In the genomic region with DNA sequence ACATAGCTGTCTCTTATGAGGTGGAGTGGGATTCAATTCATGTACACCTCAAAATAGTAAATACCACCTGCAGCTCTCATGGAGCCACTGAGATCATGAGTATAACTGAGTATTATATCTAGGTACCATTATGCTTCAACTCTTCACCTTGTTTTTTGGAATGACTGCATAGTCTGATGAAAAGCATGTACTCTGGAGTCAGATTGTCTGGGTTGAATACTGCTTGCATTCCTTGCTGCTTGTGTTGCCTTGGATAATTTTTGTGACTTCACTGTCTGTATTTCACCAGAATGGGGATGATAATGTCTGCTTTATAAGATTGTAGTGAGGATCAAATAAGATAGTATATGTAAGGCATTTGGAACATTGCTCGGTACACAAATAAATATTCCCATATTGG, we compare ENCODE assay signal across 12 cellular contexts. TPM values are rescaled to one million over a fixed set of nuclear protein-coding genes. Genes with fewer than 3 reads are reported as not detected.
DNase-seq lines count a peak whose midpoint lies in the region; ATAC-seq, FAIRE-seq and TF ChIP-seq lines count a peak whose summit lies in the region.
"Had no signal": no experiment of that assay in that cellular context is flagged by ENCODE, and none has a peak within 500 bp of the region (broad histone marks: within the 10 kb centered on the region; RNA-seq: fewer than 3 reads in every experiment).

No MANE protein-coding gene starts in this region.

- no peak for TF ChIP-seq POLR2A in GM18505 (IDR thresholded peaks at IDR 0.05; ENCODE audit: borderline replicate concordance, extremely low read depth, insufficient read depth, insufficient read length)

- no peak overlapping the region for H3K4me3 ChIP-seq in fibroblast of pulmonary artery (replicated peaks; ENCODE audit: low read depth, low read length)

- ATAC-seq in sciatic nerve (peak; percentile 6), GM18505 (IDR thresholded peaks at IDR 0.05; ENCODE audit: unreplicated experiment) (no peak)

- TF ChIP-seq CTCF in fibroblast of pulmonary artery (IDR thresholded peaks at IDR 0.05; ENCODE audit: low read length, missing control alignments), result no peak

- peak; percentile 77 for FAIRE-seq in HTR-8/SVneo (lab: Jason Lieb, UNC)

- intact Hi-C loops in sciatic nerve (cut with DNase I), result no loop called here

- DNase-seq in AG20443 (ENCODE audit: low spot score), result peak; percentile 39
- no peak for DNase-seq in HTR-8/SVneo (ENCODE audit: insufficient read length, low spot score)
- peak; percentile 24 for DNase-seq in fibroblast of pulmonary artery (ENCODE audit: low read depth)
- no peak for DNase-seq in sciatic nerve (ENCODE audit: low spot score)
- no peak for DNase-seq in HPDE6-E6E7 (ENCODE audit: extremely low spot score)
- DNase-seq in DMS79 treated with DMSO at 0.1 percent for 48 hours (lab: John Stamatoyannopoulos, UW), result no peak
- DNase-seq in activated effector memory CD4-positive, alpha-beta T cell treated with Interleukin-2 at 50 U/mL for 16 hours, result no peak
- DNase-seq: GOT3, NCI-H510A treated with DMSO at 0.1 percent for 48 hours, SHP77 treated with DMSO at 0.1 percent for 48 hours, WERI-Rb-1 had no signal

RNA-seq across cellular contexts. Expression of a gene that starts 54.2 kb away (rescaled TPM):
- 68.9 TPM for total RNA-seq in sciatic nerve

Comparison
In these comparisons a context has a peak if more than half of its experiments do, and no peak if none do; other contexts are left out.
1. DNase-seq: peak in AG20443 (single experiment) and fibroblast of pulmonary artery (single experiment); none in HTR-8/SVneo (single experiment), sciatic nerve (single experiment), HPDE6-E6E7 (single experiment), DMS79 treated with DMSO at 0.1 percent for 48 hours (single experiment) and activated effector memory CD4-positive, alpha-beta T cell treated with Interleukin-2 at 50 U/mL for 16 hours (single experiment).